ENCODE assay signal across 8 cellular contexts in the genomic region with DNA sequence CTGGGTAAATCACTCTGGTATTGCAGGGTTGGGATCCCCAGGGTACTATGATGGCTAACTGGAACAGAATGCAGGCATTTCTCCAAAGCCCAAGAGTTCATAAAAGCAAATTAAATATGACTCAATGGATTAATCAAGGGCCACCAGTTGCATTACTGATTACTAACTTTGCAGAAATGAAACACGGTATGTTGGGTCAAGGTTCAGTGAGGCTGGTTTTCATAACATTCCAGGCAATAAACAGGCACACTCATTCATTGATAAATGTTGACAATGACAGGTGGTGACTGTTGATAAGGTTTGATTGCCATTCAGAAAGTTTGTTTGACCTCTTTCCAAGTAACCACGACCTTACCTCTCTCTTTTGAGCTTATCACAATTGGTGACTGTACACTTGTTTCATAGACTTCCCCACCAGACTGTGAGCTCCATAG. TPM values are rescaled to one million over a fixed set of nuclear protein-coding genes. Genes with fewer than 3 reads are reported as not detected.
DNase-seq lines count a peak whose midpoint lies in the region; TF ChIP-seq lines count a peak whose summit lies in the region.

No MANE protein-coding gene starts in this region.

- H3K4me1 Mint-ChIP-seq in activated CD4-positive, alpha-beta memory T cell treated with anti-CD3 and anti-CD28 coated beads for 36 hours (ENCODE audit: low read depth): peaks cover 36% of the 10 kb centered on the region

- TF ChIP-seq CTCF in hepatocyte (IDR thresholded peaks at IDR 0.05; ENCODE audit: poor library complexity): no peak
- no peak for TF ChIP-seq CTCF in spleen (IDR thresholded peaks at IDR 0.05 in 8 of 11, conservative IDR thresholded peaks at IDR 0.05 in 3 of 11)

- peaks cover 9% of the 10 kb centered on the region for H3K36me3 Mint-ChIP-seq in activated CD4-positive, alpha-beta memory T cell treated with anti-CD3 and anti-CD28 coated beads for 36 hours

- peak overlapping the region; percentile 68 for H2AFZ ChIP-seq in hepatocyte

- peak overlapping the region; percentile 77 for H3K4me2 ChIP-seq in hepatocyte

- H3K27ac ChIP-seq in hepatocyte: peak overlapping the region; percentile 72
- H3K27ac ChIP-seq in spleen: peak overlapping the region; percentile 80 to 96 (median 88)

- H3K9me2 ChIP-seq in hepatocyte (replicated peaks; ENCODE audit: insufficient read depth): no peaks in the 10 kb centered on the region

- H3K4me3 Mint-ChIP-seq in activated CD4-positive, alpha-beta memory T cell treated with anti-CD3 and anti-CD28 coated beads for 36 hours: peak overlapping the region; percentile 97

- H3K27me3 Mint-ChIP-seq in activated CD4-positive, alpha-beta memory T cell treated with anti-CD3 and anti-CD28 coated beads for 36 hours: no peaks in the 10 kb centered on the region

- intact Hi-C loops in activated CD4-positive, alpha-beta memory T cell treated with anti-CD3 and anti-CD28 coated beads for 36 hours (cut with micrococcal nuclease): loop anchor here (1.0 to 5.0 kb wide), 3 partner anchors 12 to 299 kb away; partner anchors contain the start of genes C19orf44, CALR3 and FAM32A
- intact Hi-C loops in spleen (cut with DNase I; ENCODE audit: low total_unique reads): no loop called here

- peaks cover 41% of the 10 kb centered on the region for H3K79me2 ChIP-seq in hepatocyte

- H3K4me3 ChIP-seq in H7 (ENCODE audit: insufficient read depth, low read depth, low read length) (peak overlapping the region; percentile 82), hepatocyte (no peak overlapping the region), spleen (peak overlapping the region in 7 of 8 donors; percentile 78 to 100 (median 97))

- WGBS in hepatocyte (ENCODE audit: low lambda C conversion rate, missing lambda C conversion rate): 43% methylated on average over 2 of the region's 2 CpGs
- 30 to 46% (median 35%) methylated on average over 2 of the region's 2 CpGs for WGBS in spleen, 5 donors

- TF ChIP-seq POLR2A in spleen (IDR thresholded peaks at IDR 0.05): no peak

- POLR2A ChIA-PET in activated CD4-positive, alpha-beta memory T cell treated with anti-CD3 and anti-CD28 coated beads for 36 hours (lab: Charles Lee): interaction anchor here (1.0 to 1.8 kb wide), 4 partner anchors 9 to 155 kb away, joined by 3 to 11 read pairs (median 4); partner anchors contain the start of genes FAM32A and TPM4

- no peaks in the 10 kb centered on the region for H3K36me3 ChIP-seq in H7 (replicated peaks; ENCODE audit: control insufficient read depth, insufficient read depth, low read length)
- no peaks in the 10 kb centered on the region for H3K36me3 ChIP-seq in hepatocyte (replicated peaks; ENCODE audit: insufficient read depth, low read depth)
- H3K36me3 ChIP-seq in spleen: peaks cover 0 to 48% (median 21%) of the 10 kb centered on the region in 6 donors

- peak overlapping the region; percentile 92 for H3K27ac Mint-ChIP-seq in activated CD4-positive, alpha-beta memory T cell treated with anti-CD3 and anti-CD28 coated beads for 36 hours

- no peaks in the 10 kb centered on the region for H3K9me3 Mint-ChIP-seq in activated CD4-positive, alpha-beta memory T cell treated with anti-CD3 and anti-CD28 coated beads for 36 hours

- no peaks in the 10 kb centered on the region for H3K27me3 ChIP-seq in H7 (ENCODE audit: control insufficient read depth, insufficient read depth, low read length)
- no peaks in the 10 kb centered on the region for H3K27me3 ChIP-seq in hepatocyte
- no peaks in the 10 kb centered on the region for H3K27me3 ChIP-seq in spleen (replicated peaks in 1 of 7)

- no peaks in the 10 kb centered on the region for H4K20me1 ChIP-seq in hepatocyte (ENCODE audit: insufficient read depth, poor library complexity, severe bottlenecking)

- H3K9me3 ChIP-seq in hepatocyte (ENCODE audit: low read depth) (no peaks in the 10 kb centered on the region), spleen (no peaks in the 10 kb centered on the region)

- CTCF ChIA-PET in activated CD4-positive, alpha-beta memory T cell treated with anti-CD3 and anti-CD28 coated beads for 36 hours (lab: Charles Lee): interaction anchor here (1.0 to 2.4 kb wide), 6 partner anchors 8 to 179 kb away, joined by 3 to 20 read pairs (median 4); partner anchors contain the start of gene FAM32A

- H3K4me1 ChIP-seq in hepatocyte (ENCODE audit: insufficient read depth) (peaks cover 20% of the 10 kb centered on the region), spleen (peaks cover 12 to 49% (median 35%) of the 10 kb centered on the region in 6 donors)

- DNase-seq in A172 (ENCODE audit: low spot score) (peak; percentile 70), H7 (no peak), hepatocyte (ENCODE audit: low spot score) (no peak), spleen (no peak), activated gamma-delta T cell (lab: John Stamatoyannopoulos, UW) (no peak), NCI-H510A treated with DMSO at 0.1 percent for 48 hours (lab: John Stamatoyannopoulos, UW) (no peak)
- no peak for DNase-seq in activated CD4-positive, alpha-beta memory T cell treated with anti-CD3 and anti-CD28 coated beads for 36 hours
- no peak for DNase-seq in stimulated activated CD4-positive, alpha-beta T cell treated with anti-CD3 and anti-CD28 coated beads, Interleukin-4, amount 100 ng/mL, for 24 hours

RNA-seq across cellular contexts. Expression of gene AP1M1, which starts 0.5 kb away (rescaled TPM):
- total RNA-seq in A172 (2014; rRNA removed; shearing (Covaris generic)): 118 and 133 TPM in 2 replicates
- total RNA-seq in H7 (2014; rRNA removed; shearing (Covaris generic)): 49.3 and 56.3 TPM in 2 replicates
- total RNA-seq in activated CD4-positive, alpha-beta memory T cell treated with anti-CD3 and anti-CD28 coated beads for 36 hours: 100 to 1,000 TPM; 100 to 113 TPM
- total RNA-seq in hepatocyte (56.3 and 56.7 TPM in 2 replicates), spleen (10 to 100 TPM; 54.1 to 82.8 (median 67.2) TPM)
- polyA plus RNA-seq in hepatocyte (92.6 and 93.3 TPM in 2 replicates), spleen (10 to 100 TPM; 27.9 to 39.7 (median 34.6) TPM)

RNA-seq across cellular contexts. Expression of gene FAM32A, which starts 12.0 kb away (rescaled TPM):
- 198 and 231 TPM in 2 replicates for total RNA-seq in A172 (2014; rRNA removed; shearing (Covaris generic))
- total RNA-seq in H7 (2014; rRNA removed; shearing (Covaris generic)): 91.8 and 96.9 TPM in 2 replicates
- 10 to 100 TPM; 43.8 to 44.3 TPM for total RNA-seq in activated CD4-positive, alpha-beta memory T cell treated with anti-CD3 and anti-CD28 coated beads for 36 hours
- total RNA-seq in hepatocyte: 132 and 133 TPM in 2 replicates
- polyA plus RNA-seq in hepatocyte: 144 and 154 TPM in 2 replicates
- total RNA-seq in spleen: 100 to 1,000 TPM in 1 of 7 donors, 10 to 100 TPM in 6; 45.8 to 105 (median 69.1) TPM
- 10 to 100 TPM; 60.0 to 89.5 (median 79.9) TPM for polyA plus RNA-seq in spleen

RNA-seq across cellular contexts. Expression of gene CIB3, which starts 23.9 kb away (rescaled TPM):
- not detected in 2 replicates for total RNA-seq in A172 (2014; rRNA removed; shearing (Covaris generic))
- total RNA-seq in H7 (2014; rRNA removed; shearing (Covaris generic)): not detected in 2 replicates
- total RNA-seq in activated CD4-positive, alpha-beta memory T cell treated with anti-CD3 and anti-CD28 coated beads for 36 hours: not detected
- total RNA-seq in hepatocyte (not detected in 2 replicates), spleen (not detected)
- polyA plus RNA-seq in hepatocyte (not detected in 2 replicates), spleen (under 1 TPM in 1 of 3 donors, not detected in 2; 0.49 TPM)

RNA-seq across cellular contexts. Expression of gene HSH2D, which starts 53.7 kb away (rescaled TPM):
- total RNA-seq in A172 (2014; rRNA removed; shearing (Covaris generic)): not detected in 2 replicates
- 0.07 TPM in 1 of 2 replicates, not detected in the other for total RNA-seq in H7 (2014; rRNA removed; shearing (Covaris generic))
- total RNA-seq in activated CD4-positive, alpha-beta memory T cell treated with anti-CD3 and anti-CD28 coated beads for 36 hours: 10 to 100 TPM; 23.6 to 26.1 TPM
- total RNA-seq in hepatocyte: 4.0 and 6.1 TPM in 2 replicates
- 3.5 and 3.7 TPM in 2 replicates for polyA plus RNA-seq in hepatocyte
- total RNA-seq in spleen: 10 to 100 TPM; 39.6 to 89.2 (median 51.4) TPM
- polyA plus RNA-seq in spleen: 100 to 1,000 TPM in 1 of 3 donors, 10 to 100 TPM in 2; 66.1 to 119 (median 75.2) TPM
